2 cellular contexts compared by ENCODE assay signal in the genomic region with DNA sequence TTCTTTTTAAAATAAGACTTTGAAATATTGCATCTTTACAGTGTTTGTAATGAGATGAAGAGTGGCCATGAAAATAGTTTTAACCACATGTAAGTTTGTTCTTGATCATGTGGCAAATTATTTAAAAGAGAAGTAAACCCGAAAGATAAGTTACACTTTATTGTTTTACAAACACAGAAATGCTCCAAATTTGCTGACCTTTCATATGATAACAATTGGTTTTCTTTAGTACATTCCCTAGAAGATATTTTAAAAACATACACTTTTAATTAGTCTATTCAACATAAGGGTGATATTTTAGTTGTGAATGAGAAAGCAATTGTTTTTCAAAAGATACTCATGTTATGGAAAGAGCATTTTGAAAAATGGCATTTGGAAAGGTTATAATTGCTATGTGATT.
TF ChIP-seq lines count a peak whose summit lies in the region.

No MANE protein-coding gene starts in this region.

TF ChIP-seq in HepG2, 621 proteins besides CTCF, POLR2A, EP300 and RAD21:
- no peak for TF ChIP-seq NFAT5 (CRISPR knock-in tag; IDR thresholded peaks at IDR 0.05)
- TF ChIP-seq ZNF577 (CRISPR knock-in tag; IDR thresholded peaks at IDR 0.05; ENCODE audit: borderline replicate concordance, low read depth) = no peak
- TF ChIP-seq ZFP1 (CRISPR knock-in tag; IDR thresholded peaks at IDR 0.05) = no peak
- TF ChIP-seq MAFK (conservative IDR thresholded peaks at IDR 0.05 in 1 of 2, IDR thresholded peaks at IDR 0.05 in 1 of 2; ENCODE audit: low read length in 2 of 2) = peak; percentile 62 to 81
- no peak for TF ChIP-seq ELF3 (CRISPR knock-in tag; IDR thresholded peaks at IDR 0.05)
- TF ChIP-seq ZC3H4 (CRISPR knock-in tag; IDR thresholded peaks at IDR 0.05; ENCODE audit: borderline replicate concordance) = no peak
- TF ChIP-seq SALL2 (CRISPR knock-in tag; IDR thresholded peaks at IDR 0.05) = no peak
- no peak for TF ChIP-seq ZNF460 (CRISPR knock-in tag; IDR thresholded peaks at IDR 0.05; ENCODE audit: borderline replicate concordance)
- TF ChIP-seq ZNF709 (CRISPR knock-in tag; IDR thresholded peaks at IDR 0.05) = no peak
- no peak for TF ChIP-seq HNRNPK (IDR thresholded peaks at IDR 0.05; ENCODE audit: low read depth, low read length, poor library complexity, severe bottlenecking)
- no peak for TF ChIP-seq ZNF230 (CRISPR knock-in tag; IDR thresholded peaks at IDR 0.05)
- TF ChIP-seq ZNF431 (CRISPR knock-in tag; IDR thresholded peaks at IDR 0.05; ENCODE audit: borderline replicate concordance, low read depth) = no peak
- no peak for TF ChIP-seq ZNF792 (CRISPR knock-in tag; IDR thresholded peaks at IDR 0.05)
- no peak for TF ChIP-seq ZNF281 (CRISPR knock-in tag; IDR thresholded peaks at IDR 0.05; ENCODE audit: borderline replicate concordance)
- no peak for TF ChIP-seq ARNT (IDR thresholded peaks at IDR 0.05)
- TF ChIP-seq MAFF (IDR thresholded peaks at IDR 0.05; ENCODE audit: low read depth, low read length) = peak; percentile 64; the same call in 1 of the 2 replicates
- TF ChIP-seq, protein P1, sequence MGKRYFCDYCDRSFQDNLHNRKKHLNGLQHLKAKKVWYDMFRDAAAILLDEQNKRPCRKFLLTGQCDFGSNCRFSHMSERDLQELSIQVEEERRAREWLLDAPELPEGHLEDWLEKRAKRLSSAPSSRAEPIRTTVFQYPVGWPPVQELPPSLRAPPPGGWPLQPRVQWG (CRISPR knock-in tag; IDR thresholded peaks at IDR 0.05; ENCODE audit: borderline replicate concordance, low read depth) = no peak

TF ChIP-seq in K562, 482 proteins besides CTCF, POLR2A, EP300 and RAD21:
- TF ChIP-seq ZNF316 (IDR thresholded peaks at IDR 0.05) (peak; percentile 58), PHF20 (IDR thresholded peaks at IDR 0.05; ENCODE audit: partially characterized antibody) (no peak), CAMTA2 (CRISPR knock-in tag; conservative IDR thresholded peaks at IDR 0.05) (no peak), C11orf30 (IDR thresholded peaks at IDR 0.05; ENCODE audit: low read depth) (0 out of 2 replicates have a peak, but pooled peaks have one; percentile 7)
TF ChIP-seq in K562: peak in this region for 2.
